3 cellular contexts compared by ENCODE assay signal in genomic region chr21:25848309-25848708, GRCh38.
"Had no signal": no experiment of that assay in that cellular context is flagged by ENCODE, and none has a peak within 500 bp of the region (broad histone marks: within the 10 kb centered on the region; RNA-seq: fewer than 3 reads in every experiment).

No MANE protein-coding gene starts in this region.

- DNase-seq: GDM1, GF-D8 had no signal

- H3K4me3 ChIP-seq: GM12878 had no signal
